ENCODE assay signal across 12 cellular contexts in the genomic region with DNA sequence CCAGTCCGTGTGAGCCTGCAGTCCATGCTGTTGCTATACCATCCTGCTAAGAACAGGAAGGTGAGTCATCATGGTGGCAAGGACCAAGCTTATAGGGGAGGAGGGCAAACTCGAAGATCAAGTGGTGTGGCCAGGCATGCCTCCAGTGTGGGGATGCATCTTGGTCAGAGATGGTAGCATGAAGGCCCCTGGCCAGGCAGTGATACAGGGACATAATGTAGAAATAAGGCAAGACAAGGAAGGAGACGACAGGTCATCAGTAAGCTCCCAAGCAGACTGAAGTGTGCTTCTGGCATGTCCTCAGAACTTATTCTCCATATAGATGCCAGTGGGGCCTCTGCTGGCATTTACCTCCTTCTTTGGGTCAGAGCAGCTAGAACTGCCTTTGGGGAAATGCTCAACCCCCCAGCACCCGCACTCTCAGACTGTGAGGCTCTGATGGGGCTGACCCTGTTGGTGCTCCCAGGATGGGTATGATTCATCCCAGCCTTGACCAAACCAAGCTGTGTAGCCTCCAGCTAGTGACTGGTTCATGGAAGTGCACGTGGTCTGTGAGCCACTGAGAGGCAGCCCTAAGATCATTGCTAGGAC. TPM values are rescaled to one million over a fixed set of nuclear protein-coding genes. Genes with fewer than 3 reads are reported as not detected.
A peak's percentile ranks its signal among the peaks of the same experiment; 100 is the strongest.
DNase-seq lines count a peak whose midpoint lies in the region; ATAC-seq, FAIRE-seq and TF ChIP-seq lines count a peak whose summit lies in the region.
"Had no signal": no experiment of that assay in that cellular context is flagged by ENCODE, and none has a peak within 500 bp of the region (broad histone marks: within the 10 kb centered on the region; RNA-seq: fewer than 3 reads in every experiment).

No MANE protein-coding gene starts in this region.

- intact Hi-C loops in HepG2 (cut with micrococcal nuclease; ENCODE audit: unreplicated experiment) (no loop called here), kidney (cut with DNase I) (no loop called here)

- FAIRE-seq in HepG2 (lab: Jason Lieb, UNC) (no peak), kidney (lab: Jason Lieb, UNC) (no peak)
- FAIRE-seq: frontal cortex had no signal

- H3K27ac ChIP-seq in HepG2 (ENCODE audit: extremely low read length, insufficient read depth, low read length): no peak overlapping the region
- no peak overlapping the region for H3K27ac ChIP-seq in kidney (ENCODE audit: low read depth in 2 of 2, low read length in 2 of 2)

- H4K20me1 ChIP-seq in HepG2 (ENCODE audit: insufficient read depth, low read length): no peaks in the 10 kb centered on the region

- POLR2A ChIA-PET in HepG2 (lab: Yijun Ruan, JAX): no interaction called here

- no peak overlapping the region for H3K9ac ChIP-seq in HepG2 (ENCODE audit: insufficient read depth, low read depth, low read length)
- no peak overlapping the region for H3K9ac ChIP-seq in kidney (ENCODE audit: low read length in 2 of 2)

- DNase-seq in COLO829 (ENCODE audit: low spot score): peak; percentile 12
- peak; percentile 89 for DNase-seq in M059J (ENCODE audit: low read depth)
- peak; percentile 32 for DNase-seq in astrocyte of the cerebellum (ENCODE audit: low read depth)
- DNase-seq in HepG2 (ENCODE audit: low spot score): no peak
- DNase-seq in kidney: no peak
- no peak for DNase-seq in DMS 273 treated with DMSO at 0.1 percent for 48 hours (lab: John Stamatoyannopoulos, UW)
- DNase-seq: activated CD4-positive, alpha-beta T cell treated with anti-CD3 and anti-CD28 coated beads for 4 hours; NCI-H1694 had no signal

- H3K4me3 ChIP-seq in astrocyte of the cerebellum (ENCODE audit: low read depth, low read length) (no peak overlapping the region), HepG2 (replicated peaks in 1 of 3; ENCODE audit: insufficient read depth in 1 of 3, low read depth in 2 of 3, low read length in 3 of 3) (no peak overlapping the region), kidney (ENCODE audit: low read length in 2 of 2) (no peak overlapping the region)
- H3K4me3 ChIP-seq: HAP-1 had no signal

- H3K36me3 ChIP-seq in HepG2 (replicated peaks in 1 of 2; ENCODE audit: control insufficient read depth in 1 of 2, insufficient read depth in 2 of 2, low read length in 2 of 2) (no peaks in the 10 kb centered on the region), kidney (ENCODE audit: control insufficient read depth in 1 of 2, insufficient read depth in 2 of 2, low read length in 2 of 2) (no peaks in the 10 kb centered on the region)
- H3K36me3 ChIP-seq: HAP-1 had no signal

- H3K9me3 ChIP-seq in HepG2 (ENCODE audit: low read length): no peaks in the 10 kb centered on the region
- H3K9me3 ChIP-seq in kidney (ENCODE audit: control insufficient read depth in 1 of 2, low read length in 2 of 2): no peaks in the 10 kb centered on the region
- H3K9me3 ChIP-seq: HAP-1 had no signal

- H3K4me1 ChIP-seq in HepG2 (ENCODE audit: insufficient read depth, low read length): no peaks in the 10 kb centered on the region
- no peaks in the 10 kb centered on the region for H3K4me1 ChIP-seq in kidney (ENCODE audit: control insufficient read depth in 1 of 2, insufficient read depth in 1 of 2, low read depth in 1 of 2, low read length in 2 of 2)

- H3K79me2 ChIP-seq in HepG2 (ENCODE audit: insufficient read depth, low read length): no peaks in the 10 kb centered on the region

- TF ChIP-seq RAD21 in HepG2 (CRISPR knock-in tag; IDR thresholded peaks at IDR 0.05): no peak

- CTCF ChIA-PET in HepG2 (lab: Yijun Ruan, JAX; ENCODE audit: low intra/inter-chr PET ratio, low total read pairs): no interaction called here

- peaks cover 1 to 17% of the 10 kb centered on the region in 2 experiments; a peak in 2 of 5 replicates for H3K27me3 ChIP-seq in HepG2 (ENCODE audit: control insufficient read depth in 1 of 2, insufficient read depth in 2 of 2, low read length in 2 of 2)

- in situ Hi-C loops in astrocyte of the cerebellum (cut with HindIII; ENCODE audit: low sequenced_read_pairs): loop anchor here (5.0 kb wide), 1 partner anchor 76 kb away; no protein-coding TSS in a partner anchor
- in situ Hi-C loops in HepG2 (cut with HindIII; ENCODE audit: extremely low pct_ligation_motif_present, low pct_unique_long_range_greater_than_20kb): no loop called here

- no peak for TF ChIP-seq CTCF in astrocyte of the cerebellum (IDR thresholded peaks at IDR 0.05; ENCODE audit: low read depth, low read length, missing control alignments)
- no peak for TF ChIP-seq CTCF in HepG2 (CRISPR knock-in tag; IDR thresholded peaks at IDR 0.05)
- TF ChIP-seq CTCF in kidney (IDR thresholded peaks at IDR 0.05; ENCODE audit: borderline replicate concordance, extremely low read depth, insufficient read depth): no peak

- TF ChIP-seq POLR2A in HepG2 (IDR thresholded peaks at IDR 0.05; ENCODE audit: insufficient read depth in 1 of 2, low read depth in 2 of 2, low read length in 2 of 2): no peak

- 6% methylated on average over 2 of the region's 5 CpGs for WGBS in HepG2 (ENCODE audit: low lambda C conversion rate)

- no peak overlapping the region for H3K4me2 ChIP-seq in HepG2 (ENCODE audit: low read depth, low read length)

- ATAC-seq in HepG2 (peak; percentile 57; the same call in 1 of the 3 replicates), HG03457 (IDR thresholded peaks at IDR 0.05; ENCODE audit: unreplicated experiment) (no peak), GM21515 (IDR thresholded peaks at IDR 0.05; ENCODE audit: unreplicated experiment) (no peak)

- no peak overlapping the region for H2AFZ ChIP-seq in HepG2 (ENCODE audit: low read length)

- no TSS peak for BruUV-seq in HepG2 (replicated peaks; lab: Mats Ljungman, UMichigan)

- TF ChIP-seq EP300 in HepG2 (IDR thresholded peaks at IDR 0.05; ENCODE audit: low read depth in 2 of 2, low read length in 2 of 2) (no peak), HepG2 (CRISPR knock-in tag; IDR thresholded peaks at IDR 0.05; ENCODE audit: borderline replicate concordance) (no peak)

TF ChIP-seq in HepG2, 621 proteins besides CTCF, POLR2A, EP300 and RAD21 (continues in another document):
- TF ChIP-seq, protein P1, sequence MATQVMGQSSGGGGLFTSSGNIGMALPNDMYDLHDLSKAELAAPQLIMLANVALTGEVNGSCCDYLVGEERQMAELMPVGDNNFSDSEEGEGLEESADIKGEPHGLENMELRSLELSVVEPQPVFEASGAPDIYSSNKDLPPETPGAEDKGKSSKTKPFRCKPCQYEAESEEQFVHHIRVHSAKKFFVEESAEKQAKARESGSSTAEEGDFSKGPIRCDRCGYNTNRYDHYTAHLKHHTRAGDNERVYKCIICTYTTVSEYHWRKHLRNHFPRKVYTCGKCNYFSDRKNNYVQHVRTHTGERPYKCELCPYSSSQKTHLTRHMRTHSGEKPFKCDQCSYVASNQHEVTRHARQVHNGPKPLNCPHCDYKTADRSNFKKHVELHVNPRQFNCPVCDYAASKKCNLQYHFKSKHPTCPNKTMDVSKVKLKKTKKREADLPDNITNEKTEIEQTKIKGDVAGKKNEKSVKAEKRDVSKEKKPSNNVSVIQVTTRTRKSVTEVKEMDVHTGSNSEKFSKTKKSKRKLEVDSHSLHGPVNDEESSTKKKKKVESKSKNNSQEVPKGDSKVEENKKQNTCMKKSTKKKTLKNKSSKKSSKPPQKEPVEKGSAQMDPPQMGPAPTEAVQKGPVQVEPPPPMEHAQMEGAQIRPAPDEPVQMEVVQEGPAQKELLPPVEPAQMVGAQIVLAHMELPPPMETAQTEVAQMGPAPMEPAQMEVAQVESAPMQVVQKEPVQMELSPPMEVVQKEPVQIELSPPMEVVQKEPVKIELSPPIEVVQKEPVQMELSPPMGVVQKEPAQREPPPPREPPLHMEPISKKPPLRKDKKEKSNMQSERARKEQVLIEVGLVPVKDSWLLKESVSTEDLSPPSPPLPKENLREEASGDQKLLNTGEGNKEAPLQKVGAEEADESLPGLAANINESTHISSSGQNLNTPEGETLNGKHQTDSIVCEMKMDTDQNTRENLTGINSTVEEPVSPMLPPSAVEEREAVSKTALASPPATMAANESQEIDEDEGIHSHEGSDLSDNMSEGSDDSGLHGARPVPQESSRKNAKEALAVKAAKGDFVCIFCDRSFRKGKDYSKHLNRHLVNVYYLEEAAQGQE (IDR thresholded peaks at IDR 0.05; ENCODE audit: borderline replicate concordance in 1 of 2, low read depth in 1 of 2, low read length in 2 of 2): no peak
- TF ChIP-seq HNF4G (IDR thresholded peaks at IDR 0.05; ENCODE audit: borderline replicate concordance, low read depth, low read length): no peak
- TF ChIP-seq HNF4G (CRISPR knock-in tag; IDR thresholded peaks at IDR 0.05; ENCODE audit: borderline replicate concordance, low read depth): no peak
- TF ChIP-seq ZNF577 (CRISPR knock-in tag; IDR thresholded peaks at IDR 0.05; ENCODE audit: borderline replicate concordance, low read depth): no peak

RNA-seq across cellular contexts. Expression of a gene that starts 52.5 kb away (rescaled TPM):
- not detected in 2 replicates for total RNA-seq in M059J (2014; rRNA removed; shearing (Covaris generic))
- 1.1 and 1.5 TPM in 2 replicates for total RNA-seq in HepG2 (2016; rRNA removed; fragmentation: Illumina TruSeq; extraction: Trizol)
- 0.30 and 0.35 TPM in 2 replicates for total RNA-seq in HepG2 (2016; cell fraction: cytosol; rRNA removed; fragmentation: Illumina TruSeq; extraction: Trizol; ENCODE audit: low read depth)
- 0.62 and 1.7 TPM in 2 replicates for total RNA-seq in HepG2 (2016; cell fraction: insoluble cytoplasmic fraction; rRNA removed; fragmentation: Illumina TruSeq; extraction: Trizol)
- 1.3 and 1.6 TPM in 2 replicates for total RNA-seq in HepG2 (2016; cell fraction: membrane; rRNA removed; fragmentation: Illumina TruSeq; extraction: Trizol)
- total RNA-seq in HepG2 (2016; cell fraction: nucleus; rRNA removed; fragmentation: Illumina TruSeq; extraction: Trizol): 2.9 and 3.0 TPM in 2 replicates
- polyA plus RNA-seq in HepG2 (2011; rRNA removed): 2.3 and 4.0 TPM in 2 replicates
- 1.5 and 2.5 TPM in 2 replicates for polyA plus RNA-seq in HepG2 (2011; cell fraction: cytosol; rRNA removed)
- 8.9 and 11.7 TPM in 2 replicates for polyA plus RNA-seq in HepG2 (2011; cell fraction: nucleus; rRNA removed)
- 5.0 and 8.8 TPM in 2 replicates for polyA plus RNA-seq in HepG2 (2012)
- polyA plus RNA-seq in HepG2 (2016; cell fraction: cytosol; fragmentation: Illumina TruSeq; extraction: Trizol; ENCODE audit: low read depth): 0.29 and 0.54 TPM in 2 replicates
- polyA plus RNA-seq in HepG2 (2016; cell fraction: insoluble cytoplasmic fraction; fragmentation: Illumina TruSeq; extraction: Trizol; ENCODE audit: low read depth): 0.86 and 1.1 TPM in 2 replicates
- polyA plus RNA-seq in HepG2 (2016; cell fraction: membrane; fragmentation: Illumina TruSeq; extraction: Trizol; ENCODE audit: low read depth): 0.66 and 0.84 TPM in 2 replicates
- 2.6 and 4.2 TPM in 2 replicates for polyA plus RNA-seq in HepG2 (2016; cell fraction: nucleus; fragmentation: Illumina TruSeq; extraction: Trizol; ENCODE audit: insufficient read depth, low read depth)
- polyA minus RNA-seq in HepG2 (2011; rRNA and poly(A)+ RNA removed; ENCODE audit: low replicate concordance): 5.2 TPM in 1 of 2 replicates, not detected in the other
- polyA minus RNA-seq in HepG2 (2011; cell fraction: cytosol; rRNA and poly(A)+ RNA removed): 1.8 and 4.1 TPM in 2 replicates
- 9.0 and 11.7 TPM in 2 replicates for polyA minus RNA-seq in HepG2 (2011; cell fraction: nucleus; rRNA and poly(A)+ RNA removed)
- 0.19 TPM for total RNA-seq in kidney
- polyA plus RNA-seq in kidney (ENCODE audit: insufficient read depth, low read depth, low replicate concordance): 0.22 TPM

Comparison
In these comparisons a context has a peak if more than half of its experiments do, and no peak if none do; other contexts are left out.
1. DNase-seq: peak in COLO829 (single experiment), M059J (single experiment) and astrocyte of the cerebellum (single experiment); none in HepG2 (single experiment), kidney (single experiment) and DMS 273 treated with DMSO at 0.1 percent for 48 hours (single experiment).